ENCODE assay signal across 8 cellular contexts in the genomic region with DNA sequence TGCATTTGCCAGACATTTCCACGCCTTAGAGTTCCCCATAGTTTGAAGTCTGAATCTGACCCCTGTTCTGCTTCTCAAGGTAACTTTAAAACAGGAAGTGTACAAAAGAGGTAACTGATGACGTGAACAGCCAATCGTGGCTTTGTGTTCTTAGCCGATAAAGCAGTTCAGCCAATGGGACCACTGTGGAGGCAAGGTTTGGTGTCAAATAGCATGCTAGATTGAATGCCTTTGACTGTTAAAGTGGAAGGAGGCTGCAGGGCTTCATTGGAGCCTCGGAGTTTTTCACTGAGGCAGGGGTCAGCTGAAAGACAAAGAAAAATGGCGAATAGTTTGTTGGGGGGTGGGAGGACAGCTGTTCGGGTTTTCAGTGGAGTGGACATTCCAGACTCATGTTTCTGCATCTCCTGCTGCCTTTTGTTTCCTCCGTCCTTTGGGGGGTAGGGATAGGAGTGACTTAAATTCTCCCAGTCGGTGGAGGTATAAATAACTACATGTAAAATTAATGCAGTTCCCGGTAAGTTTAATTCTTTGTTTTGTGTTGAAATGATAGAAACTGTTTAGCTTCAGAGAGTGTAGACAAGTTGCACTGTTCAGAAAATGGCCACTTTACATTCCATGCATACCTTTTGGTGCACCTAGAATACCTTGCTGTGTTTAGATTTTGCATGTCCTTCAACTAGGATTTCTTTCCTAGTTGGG. TPM values are rescaled to one million over a fixed set of nuclear protein-coding genes. Genes with fewer than 3 reads are reported as not detected.
DNase-seq lines count a peak whose midpoint lies in the region; FAIRE-seq and TF ChIP-seq lines count a peak whose summit lies in the region.

No MANE protein-coding gene starts in this region.

- peaks cover 21% of the 10 kb centered on the region for H4K20me1 ChIP-seq in Loucy (ENCODE audit: insufficient read depth, low read length, poor library complexity, severe bottlenecking)

- FAIRE-seq in H54 (lab: Jason Lieb, UNC): peak; percentile 97

- TF ChIP-seq POLR2A in H54 (IDR thresholded peaks at IDR 0.05; ENCODE audit: low read depth, low read length): 0 out of 2 replicates have a peak, but pooled peaks have one; percentile 13

- H3K9ac ChIP-seq in ES-I3 (ENCODE audit: low read depth, low read length) (peak overlapping the region; percentile 89), Loucy (ENCODE audit: low read depth, low read length, poor library complexity, severe bottlenecking) (peak overlapping the region; percentile 80)

- H3K9me3 Mint-ChIP-seq in activated naive CD4-positive, alpha-beta T cell treated with anti-CD3 and anti-CD28 coated beads, Interleukin-2, amount 50 U/mL, for 24 hours: no peaks in the 10 kb centered on the region

- peaks cover 74% of the 10 kb centered on the region for H3K4me1 Mint-ChIP-seq in activated naive CD4-positive, alpha-beta T cell treated with anti-CD3 and anti-CD28 coated beads, Interleukin-2, amount 50 U/mL, for 24 hours

- peak overlapping the region; percentile 93 for H3K4me3 Mint-ChIP-seq in activated naive CD4-positive, alpha-beta T cell treated with anti-CD3 and anti-CD28 coated beads, Interleukin-2, amount 50 U/mL, for 24 hours

- peaks cover 5% of the 10 kb centered on the region for H3K36me3 Mint-ChIP-seq in activated naive CD4-positive, alpha-beta T cell treated with anti-CD3 and anti-CD28 coated beads, Interleukin-2, amount 50 U/mL, for 24 hours

- DNase-seq in H54 (ENCODE audit: insufficient read length, low spot score): peak; percentile 63
- peak; percentile 79 to 86 for DNase-seq in SJSA1 (ENCODE audit: low read depth in 1 of 2, low spot score in 2 of 2)
- DNase-seq in globus pallidus (ENCODE audit: low spot score): peak; percentile 91
- peak; percentile 83 for DNase-seq in non-pigmented ciliary epithelial cell (ENCODE audit: low read depth)
- DNase-seq in superior temporal gyrus (ENCODE audit: extremely low spot score): peak; percentile 97

- H3K4me2 ChIP-seq in Loucy (ENCODE audit: low read depth, low read length, poor library complexity, severe bottlenecking): peak overlapping the region; percentile 92

- H3K36me3 ChIP-seq in ES-I3 (ENCODE audit: insufficient read depth, low read length) (no peaks in the 10 kb centered on the region), Loucy (ENCODE audit: insufficient read depth, low read length) (no peaks in the 10 kb centered on the region; the same call in 1 of the 2 replicates), SJSA1 (no peaks in the 10 kb centered on the region; the same call in none of the 2 replicates)

- H3K4me1 ChIP-seq in ES-I3 (ENCODE audit: insufficient read depth, low read length) (peaks cover 24% of the 10 kb centered on the region), Loucy (ENCODE audit: insufficient read depth, low read length, poor library complexity, severe bottlenecking) (peaks cover 57% of the 10 kb centered on the region), SJSA1 (replicated peaks) (peaks cover 38% of the 10 kb centered on the region)

- peak overlapping the region; percentile 92 for H3K27ac Mint-ChIP-seq in activated naive CD4-positive, alpha-beta T cell treated with anti-CD3 and anti-CD28 coated beads, Interleukin-2, amount 50 U/mL, for 24 hours

- no peaks in the 10 kb centered on the region for H3K9me3 ChIP-seq in ES-I3 (ENCODE audit: control insufficient read depth, insufficient read depth, low read length)
- H3K9me3 ChIP-seq in Loucy (ENCODE audit: insufficient read depth, low read depth, low read length): no peaks in the 10 kb centered on the region
- no peaks in the 10 kb centered on the region for H3K9me3 ChIP-seq in SJSA1 (replicated peaks)

- peak overlapping the region; percentile 14; the same call in 1 of the 2 replicates for H2AFZ ChIP-seq in Loucy (ENCODE audit: low read length)

- H3K4me3 ChIP-seq in Loucy (ENCODE audit: low read length, poor library complexity, severe bottlenecking) (peak overlapping the region; percentile 81), SJSA1 (peak overlapping the region; percentile 35)

- H3K27me3 ChIP-seq in Loucy (ENCODE audit: insufficient read depth, low read length, poor library complexity, severe bottlenecking): no peaks in the 10 kb centered on the region
- H3K27me3 ChIP-seq in SJSA1 (replicated peaks): no peaks in the 10 kb centered on the region

- H3F3A ChIP-seq in Loucy (ENCODE audit: low read depth): 0 out of 2 replicates have a peak, but pooled peaks cover 5% of the 10 kb centered on the region

- H3K79me2 ChIP-seq in Loucy (ENCODE audit: insufficient read depth, low read length): peaks cover 96% of the 10 kb centered on the region

- H3K9me2 ChIP-seq in Loucy (replicated peaks; ENCODE audit: low read depth, low read length): no peaks in the 10 kb centered on the region

- H3K27me3 Mint-ChIP-seq in activated naive CD4-positive, alpha-beta T cell treated with anti-CD3 and anti-CD28 coated beads, Interleukin-2, amount 50 U/mL, for 24 hours: no peaks in the 10 kb centered on the region

- no peak for TF ChIP-seq CTCF in Loucy (conservative IDR thresholded peaks at IDR 0.05; ENCODE audit: low read length)

- H3K27ac ChIP-seq in SJSA1: peak overlapping the region; percentile 43

RNA-seq across cellular contexts. Expression of a gene that starts 17.7 kb away (rescaled TPM):
- total RNA-seq in SJSA1 (2014; rRNA removed; shearing (Covaris generic)): 23.5 and 32.5 TPM in 2 replicates

RNA-seq across cellular contexts. Expression of a gene that starts 43.8 kb away (rescaled TPM):
- 0.68 and 0.78 TPM in 2 replicates for total RNA-seq in SJSA1 (2014; rRNA removed; shearing (Covaris generic))

Comparison
In these comparisons a context has a peak if more than half of its experiments do, and no peak if none do; other contexts are left out.
1. Peak in every context shown above with its lines: DNase-seq, H3K4me3 ChIP-seq and H3K27ac ChIP-seq.